30 cellular contexts compared by ENCODE assay signal in the genomic region with DNA sequence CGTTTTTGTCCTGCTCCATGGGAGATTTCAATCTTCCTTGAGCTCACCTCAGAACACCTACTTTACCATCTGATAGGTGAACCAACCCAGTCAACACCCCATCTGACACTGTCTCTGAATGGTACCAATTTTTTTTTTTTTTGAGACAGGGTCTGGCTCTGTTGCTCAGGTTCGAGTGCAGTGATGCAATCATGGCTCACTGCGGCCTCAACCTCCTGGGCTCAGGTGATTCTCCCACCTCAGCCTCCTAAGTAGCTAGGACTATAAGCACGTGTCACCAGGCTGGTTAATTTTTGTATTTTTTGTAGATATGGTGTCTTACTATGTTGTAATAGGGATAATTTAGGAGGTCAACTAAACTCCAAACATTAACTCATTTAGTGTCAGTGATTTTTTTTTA.
"Had no signal": no experiment of that assay in that cellular context is flagged by ENCODE, and none has a peak within 500 bp of the region (broad histone marks: within the 10 kb centered on the region; RNA-seq: fewer than 3 reads in every experiment).

No MANE protein-coding gene starts in this region.

- DNase-seq: Karpas-422, MM.1S, MV-4-11, NCI-H1092, NCI-H1105, NCI-H1417 treated with DMSO at 0.1 percent for 48 hours, NCI-H1436 treated with DMSO at 0.1 percent for 48 hours, NCI-H1694 treated with DMSO at 0.1 percent for 48 hours, NCI-H187 treated with DMSO at 0.1 percent for 48 hours, NCI-H2029, NCI-H2081, NCI-H226, NCI-H446 treated with DMSO at 0.1 percent for 48 hours, NCI-H510A, NCI-H524, NCI-H526, NCI-H69, NCI-H748 treated with DMSO at 0.1 percent for 48 hours, NCI-H82, PC-9, SHP77, SIG-M5, SJCRH30 had no signal

- ATAC-seq: Panc1, Right ventricle myocardium inferior, SK-N-SH treated with all-trans-retinoic acid at 6 μM for 48 hours had no signal

- H3K4me1 ChIP-seq: SJCRH30 had no signal

- H3K4me3 ChIP-seq: PC-9, SJCRH30, SK-N-MC had no signal

- H2AFZ ChIP-seq: PC-9 had no signal

- H3K9me3 ChIP-seq: SJCRH30 had no signal

- H3K27me3 ChIP-seq: SJCRH30 had no signal

- H3K4me2 ChIP-seq: KMS-11, PC-9 had no signal

- FAIRE-seq: RCC 7860 had no signal

- H3K27ac ChIP-seq: KMS-11, PC-9, RWPE1, SJCRH30, SK-N-MC had no signal

- H3K9ac ChIP-seq: KMS-11 had no signal
